ENCODE assay signal across 19 cellular contexts in genomic region chr2:101655941-101656422, GRCh38. TPM values are rescaled to one million over a fixed set of nuclear protein-coding genes. Genes with fewer than 3 reads are reported as not detected.
DNase-seq lines count a peak whose midpoint lies in the region; ATAC-seq, FAIRE-seq and TF ChIP-seq lines count a peak whose summit lies in the region.
"Had no signal": no experiment of that assay in that cellular context is flagged by ENCODE, and none has a peak within 500 bp of the region (broad histone marks: within the 10 kb centered on the region; RNA-seq: fewer than 3 reads in every experiment).

No MANE protein-coding gene starts in this region.

- H3K9me3 ChIP-seq in left ventricle myocardium inferior (replicated peaks) (no peaks in the 10 kb centered on the region), uterus (no peaks in the 10 kb centered on the region)
- H3K9me3 ChIP-seq: Peyer's patch, upper lobe of right lung had no signal

- ATAC-seq in HG02759 (IDR thresholded peaks at IDR 0.05; ENCODE audit: unreplicated experiment), result no peak
- ATAC-seq: activated naive CD4-positive, alpha-beta T cell treated with anti-CD3 and anti-CD28 coated beads, Interleukin-2, amount 50 U/mL, for 72 hours; sciatic nerve; upper lobe of right lung had no signal

- no peak for FAIRE-seq in RCC 7860 (lab: Jason Lieb, UNC)
- FAIRE-seq: A204.1 had no signal

- no peaks in the 10 kb centered on the region for H3K27me3 ChIP-seq in left ventricle myocardium inferior (ENCODE audit: low read depth)
- H3K27me3 ChIP-seq in uterus, result no peaks in the 10 kb centered on the region
- H3K27me3 ChIP-seq: Peyer's patch, upper lobe of right lung had no signal

- DNase-seq in left ventricle myocardium inferior (no peak), cardiac septum (ENCODE audit: low spot score) (no peak), astrocyte of the hippocampus (ENCODE audit: low read depth, low spot score) (peak; percentile 75), iris pigment epithelial cell (ENCODE audit: low read depth) (peak; percentile 54), uterus (peak; percentile 29 to 35), RCC 7860 (ENCODE audit: low spot score) (no peak), activated gamma-delta T cell treated with Interleukin-2 at 50 U/mL for 16 hours (no peak)
- DNase-seq: activated CD8-positive, alpha-beta memory T cell treated with anti-CD3 and anti-CD28 coated beads, Interleukin-2, amount 50 U/mL, for 4 hours; cerebellar nuclear complex; NCI-H2029; NCI-H526 treated with DMSO at 0.1 percent for 48 hours; Peyer's patch; stimulated activated CD4-positive, alpha-beta T cell treated with anti-CD3 and anti-CD28 coated beads, Interleukin-4, amount 100 ng/mL, for 4 hours; upper lobe of right lung; WERI-Rb-1 had no signal

- peak overlapping the region; percentile 46 for H3K27ac ChIP-seq in left ventricle myocardium inferior (replicated peaks)
- H3K27ac ChIP-seq in uterus, result peak overlapping the region in 1 of 2 donors; percentile 25
- H3K27ac ChIP-seq: upper lobe of right lung, WERI-Rb-1 had no signal

- no peak for TF ChIP-seq POLR2A in uterus (IDR thresholded peaks at IDR 0.05)

- intact Hi-C loops in left ventricle myocardium inferior (cut with micrococcal nuclease), result no loop called here
- intact Hi-C loops in cardiac septum (cut with DNase I), result no loop called here
- intact Hi-C loops in uterus (cut with DNase I; ENCODE audit: low total_unique reads), result no loop called here

- TF ChIP-seq CTCF in left ventricle myocardium inferior (IDR thresholded peaks at IDR 0.05; ENCODE audit: borderline replicate concordance) (no peak), uterus (IDR thresholded peaks at IDR 0.05) (no peak)

- no peaks in the 10 kb centered on the region for H3K36me3 ChIP-seq in left ventricle myocardium inferior
- no peaks in the 10 kb centered on the region for H3K36me3 ChIP-seq in uterus
- H3K36me3 ChIP-seq: Peyer's patch, upper lobe of right lung, WERI-Rb-1 had no signal

- H3K4me3 ChIP-seq in left ventricle myocardium inferior, result no peak overlapping the region
- H3K4me3 ChIP-seq in uterus, result no peak overlapping the region
- H3K4me3 ChIP-seq: Peyer's patch, upper lobe of right lung had no signal

- peaks cover 40% of the 10 kb centered on the region for H3K4me1 ChIP-seq in left ventricle myocardium inferior
- no peaks in the 10 kb centered on the region for H3K4me1 ChIP-seq in uterus
- H3K4me1 ChIP-seq: Peyer's patch, upper lobe of right lung had no signal

RNA-seq across cellular contexts. Expression of gene MAP4K4, which starts 41.5 kb away (rescaled TPM):
- total RNA-seq in left ventricle myocardium inferior (102 TPM), cardiac septum (135 TPM), uterus (10 to 100 TPM; 17.9 to 87.2 (median 55.4) TPM)

Comparison
In these comparisons a context has a peak if more than half of its experiments do, and no peak if none do; other contexts are left out.
1. DNase-seq: peak in astrocyte of the hippocampus (single experiment), iris pigment epithelial cell (single experiment) and uterus (2 of 2); none in left ventricle myocardium inferior (single experiment), cardiac septum (single experiment), RCC 7860 (single experiment) and activated gamma-delta T cell treated with Interleukin-2 at 50 U/mL for 16 hours (single experiment).